8 cellular contexts compared by ENCODE assay signal in genomic region chr20:4949833-4950178, GRCh38. TPM values are rescaled to one million over a fixed set of nuclear protein-coding genes. Genes with fewer than 3 reads are reported as not detected.
DNase-seq lines count a peak whose midpoint lies in the region; ATAC-seq and TF ChIP-seq lines count a peak whose summit lies in the region.

No MANE protein-coding gene starts in this region.

- H3K9me3 Mint-ChIP-seq in activated B cell treated with CpG ODN at 0.5 μM for 24 hours (no peaks in the 10 kb centered on the region), Calu3 (ENCODE audit: low read depth, unreplicated experiment) (peaks cover 2% of the 10 kb centered on the region)

- no peak overlapping the region for H3K4me3 ChIP-seq in AG04450 (ENCODE audit: low read depth, low read length)
- H3K4me3 ChIP-seq in GM12875 (ENCODE audit: low read depth, low read length), result no peak overlapping the region
- H3K4me3 ChIP-seq in esophagus squamous epithelium, result no peak overlapping the region
- H3K4me3 ChIP-seq in neutrophil (ENCODE audit: low read depth in 1 of 2, low read length in 1 of 2), result no peak overlapping the region

- peaks cover 0 to 45% (median 20%) of the 10 kb centered on the region in 3 donors for H3K4me1 ChIP-seq in esophagus squamous epithelium
- peaks cover 0 to 7% of the 10 kb centered on the region in 2 experiments for H3K4me1 ChIP-seq in neutrophil (ENCODE audit: control insufficient read depth in 1 of 2, insufficient read depth in 1 of 2, low read depth in 1 of 2, low read length in 1 of 2)

- CTCF ChIA-PET in AG04450 (lab: Charles Lee), result interaction anchor here (0.7 to 2.6 kb wide), 9 partner anchors 18 to 181 kb away, joined by 3 to 15 read pairs (median 4); no protein-coding TSS in a partner anchor
- CTCF ChIA-PET in activated B cell treated with CpG ODN at 0.5 μM for 24 hours (lab: Charles Lee), result interaction anchor here (0.7 to 3.2 kb wide), 9 partner anchors 14 to 209 kb away, joined by 3 to 15 read pairs (median 3); no protein-coding TSS in a partner anchor
- CTCF ChIA-PET in Calu3 (lab: Charles Lee), result no interaction called here

- H3K36me3 Mint-ChIP-seq in activated B cell treated with CpG ODN at 0.5 μM for 24 hours (ENCODE audit: low read depth) (peaks cover 42% of the 10 kb centered on the region), Calu3 (ENCODE audit: insufficient read depth, unreplicated experiment) (no peaks in the 10 kb centered on the region)

- no peaks in the 10 kb centered on the region for H3K27me3 ChIP-seq in AG04450 (ENCODE audit: control insufficient read depth, insufficient read depth, low read length)
- H3K27me3 ChIP-seq in esophagus squamous epithelium, result no peaks in the 10 kb centered on the region
- no peaks in the 10 kb centered on the region for H3K27me3 ChIP-seq in neutrophil

- TF ChIP-seq CTCF in AG04450 (IDR thresholded peaks at IDR 0.05; ENCODE audit: low read depth, low read length) (peak; percentile 78), GM12875 (IDR thresholded peaks at IDR 0.05; ENCODE audit: borderline replicate concordance, insufficient read depth, low read depth, low read length) (peak; percentile 63; the same call in 1 of the 2 replicates), activated B cell treated with CpG ODN at 0.5 μM for 24 hours (IDR thresholded peaks at IDR 0.05) (no peak), esophagus squamous epithelium (IDR thresholded peaks at IDR 0.05) (peak in 5 of 6 experiments; percentile 55 to 84 (median 72)), neutrophil (IDR thresholded peaks at IDR 0.05) (peak; percentile 68), Calu3 (IDR thresholded peaks at IDR 0.05; ENCODE audit: unreplicated experiment) (no peak)

- H3K27me3 Mint-ChIP-seq in activated B cell treated with CpG ODN at 0.5 μM for 24 hours, result no peaks in the 10 kb centered on the region
- H3K27me3 Mint-ChIP-seq in Calu3 (ENCODE audit: unreplicated experiment), result no peaks in the 10 kb centered on the region

- TF ChIP-seq POLR2A in esophagus squamous epithelium (IDR thresholded peaks at IDR 0.05), result no peak

- no peak for DNase-seq in AG04450 (ENCODE audit: low read depth, low spot score)
- DNase-seq in activated B cell treated with CpG ODN at 0.5 μM for 24 hours, result no peak
- no peak for DNase-seq in esophagus squamous epithelium (lab: John Stamatoyannopoulos, UW)
- DNase-seq in Calu3, result no peak

- no TSS peak for BruUV-seq in Calu3 (replicated peaks; lab: Mats Ljungman, UMichigan)

- POLR2A ChIA-PET in AG04450 (lab: Yijun Ruan, JAX), result interaction anchor here (0.6 kb wide), 1 partner anchor 11 kb away, joined by 8 read pairs; no protein-coding TSS in a partner anchor
- POLR2A ChIA-PET in activated B cell treated with CpG ODN at 0.5 μM for 24 hours (lab: Charles Lee), result interaction anchor here (1.0 to 1.1 kb wide), 2 partner anchors 136 to 138 kb away, joined by 3 read pairs; no protein-coding TSS in a partner anchor

- no peaks in the 10 kb centered on the region for H3K9me3 ChIP-seq in AG04450 (ENCODE audit: control insufficient read depth, insufficient read depth, low read length)
- no peaks in the 10 kb centered on the region for H3K9me3 ChIP-seq in esophagus squamous epithelium
- no peaks in the 10 kb centered on the region for H3K9me3 ChIP-seq in neutrophil

- ATAC-seq in HG03432 (IDR thresholded peaks at IDR 0.05; ENCODE audit: unreplicated experiment) (peak; percentile 61), activated B cell treated with CpG ODN at 0.5 μM for 24 hours (ENCODE audit: low read depth) (peak; percentile 53), HG02759 (IDR thresholded peaks at IDR 0.05; ENCODE audit: unreplicated experiment) (no peak)

- H3K4me1 Mint-ChIP-seq in activated B cell treated with CpG ODN at 0.5 μM for 24 hours, result peaks cover 63% of the 10 kb centered on the region
- peaks cover 11% of the 10 kb centered on the region for H3K4me1 Mint-ChIP-seq in Calu3 (ENCODE audit: low read depth, unreplicated experiment)

- H3K4me3 Mint-ChIP-seq in activated B cell treated with CpG ODN at 0.5 μM for 24 hours (peak overlapping the region; percentile 76), Calu3 (ENCODE audit: low read depth, unreplicated experiment) (no peak overlapping the region)

- 20 to 27% methylated on average over 5 to 6 of the region's 6 CpGs for WGBS in esophagus squamous epithelium, 2 donors

- peak overlapping the region; percentile 70 for H3K27ac Mint-ChIP-seq in activated B cell treated with CpG ODN at 0.5 μM for 24 hours
- H3K27ac Mint-ChIP-seq in Calu3 (ENCODE audit: unreplicated experiment), result no peak overlapping the region

- peaks cover 0 to 8% (median 0%) of the 10 kb centered on the region in 3 donors for H3K36me3 ChIP-seq in esophagus squamous epithelium
- H3K36me3 ChIP-seq in neutrophil, result no peaks in the 10 kb centered on the region

- intact Hi-C loops in activated B cell treated with CpG ODN at 0.5 μM for 24 hours (cut with micrococcal nuclease), result loop anchor here (2.0 to 5.0 kb wide), 2 partner anchors 53 to 343 kb away; no protein-coding TSS in a partner anchor
- intact Hi-C loops in esophagus squamous epithelium (cut with DNase I), result no loop called here
- intact Hi-C loops in Calu3 (cut with micrococcal nuclease; ENCODE audit: unreplicated experiment), result no loop called here

- H3K27ac ChIP-seq in AG04450 (ENCODE audit: low read depth, low read length) (no peak overlapping the region), esophagus squamous epithelium (peak overlapping the region; percentile 52 to 84 (median 68)), neutrophil (peak overlapping the region; percentile 31)

RNA-seq across cellular contexts. Expression of gene SLC23A2, which starts 51.5 kb away (rescaled TPM):
- 17.9 TPM in 2 replicates for polyA plus RNA-seq in AG04450 (2011; rRNA removed)
- polyA minus RNA-seq in AG04450 (2011; rRNA and poly(A)+ RNA removed), result 28.5 and 41.9 TPM in 2 replicates
- total RNA-seq in activated B cell treated with CpG ODN at 0.5 μM for 24 hours (70.9 and 79.8 TPM in 2 replicates), esophagus squamous epithelium (10 to 100 TPM in 2 of 4 donors, 1 to 10 TPM in 2; 3.6 to 15.1 (median 11.1) TPM), Calu3 (2022) (13.2 and 14.8 TPM in 2 replicates)

Comparison
In these comparisons a context has a peak if more than half of its experiments do, and no peak if none do; other contexts are left out.
1. CTCF ChIP-seq: peak in AG04450 (single experiment), GM12875 (single experiment), esophagus squamous epithelium (5 of 6) and neutrophil (single experiment); none in activated B cell treated with CpG ODN at 0.5 μM for 24 hours (single experiment) and Calu3 (single experiment).